9 cellular contexts compared by ENCODE assay signal in genomic region chr6:166490671-166491500, GRCh38.
DNase-seq lines count a peak whose midpoint lies in the region; ATAC-seq and TF ChIP-seq lines count a peak whose summit lies in the region.
"Had no signal": no experiment of that assay in that cellular context is flagged by ENCODE, and none has a peak within 500 bp of the region (broad histone marks: within the 10 kb centered on the region; RNA-seq: fewer than 3 reads in every experiment).

No MANE protein-coding gene starts in this region.

- no peaks in the 10 kb centered on the region for H3K9me3 ChIP-seq in adipocyte (ENCODE audit: control insufficient read depth, low read length)
- no peaks in the 10 kb centered on the region for H3K9me3 ChIP-seq in MM.1S (replicated peaks; ENCODE audit: insufficient read depth, low read length)
- H3K9me3 ChIP-seq in Caco-2: no peaks in the 10 kb centered on the region

- peaks cover 6% of the 10 kb centered on the region for H3K27me3 Mint-ChIP-seq in Caco-2 (ENCODE audit: insufficient read depth, unreplicated experiment)

- no peak overlapping the region for H2AFZ ChIP-seq in MM.1S (ENCODE audit: low read length)

- intact Hi-C loops in Caco-2 (cut with micrococcal nuclease; ENCODE audit: unreplicated experiment): no loop called here

- H3K4me1 Mint-ChIP-seq in Caco-2 (ENCODE audit: low read depth, unreplicated experiment): no peaks in the 10 kb centered on the region

- H3K27ac Mint-ChIP-seq in Caco-2 (ENCODE audit: unreplicated experiment): no peak overlapping the region
- H3K27ac Mint-ChIP-seq: T-helper 2 cell treated with Interferon-gamma antibody and Interleukin-4, amounts not matched to agents 5 μg/mL and 100 μg/mL, for 36 hours had no signal

- no peaks in the 10 kb centered on the region for H4K20me1 ChIP-seq in MM.1S (ENCODE audit: insufficient read depth, low read length)

- no peaks in the 10 kb centered on the region for H3K9me3 Mint-ChIP-seq in Caco-2 (ENCODE audit: unreplicated experiment)

- BruUV-seq in Caco-2 (replicated peaks; lab: Mats Ljungman, UMichigan): no TSS peak

- peaks cover 15% of the 10 kb centered on the region; the same call in 1 of the 2 replicates for H3F3A ChIP-seq in MM.1S (ENCODE audit: insufficient read depth, low read length)

- H3K36me3 Mint-ChIP-seq in Caco-2 (ENCODE audit: insufficient read depth, unreplicated experiment): no peaks in the 10 kb centered on the region

- POLR2A ChIA-PET in Caco-2 (lab: Charles Lee): no interaction called here

- H3K4me3 Mint-ChIP-seq in Caco-2 (ENCODE audit: unreplicated experiment): no peak overlapping the region
- H3K4me3 Mint-ChIP-seq: T-helper 2 cell treated with Interferon-gamma antibody and Interleukin-4, amounts not matched to agents 5 μg/mL and 100 μg/mL, for 36 hours had no signal

- no peaks in the 10 kb centered on the region for H3K79me2 ChIP-seq in MM.1S (ENCODE audit: low read length)

- ATAC-seq in HG03196 (IDR thresholded peaks at IDR 0.05; ENCODE audit: unreplicated experiment) (no peak), GM21619 (IDR thresholded peaks at IDR 0.05; ENCODE audit: unreplicated experiment) (no peak)

- TF ChIP-seq CTCF in MM.1S (IDR thresholded peaks at IDR 0.05; ENCODE audit: low read length): no peak
- TF ChIP-seq CTCF in Caco-2 (IDR thresholded peaks at IDR 0.05; ENCODE audit: insufficient read depth in 1 of 2, low read depth in 1 of 2, low read length in 1 of 2, severe bottlenecking in 1 of 2, unreplicated experiment in 1 of 2): no peak

- peaks cover 77% of the 10 kb centered on the region for H3K36me3 ChIP-seq in adipocyte (ENCODE audit: control insufficient read depth, insufficient read depth, low read length, severe bottlenecking)
- H3K36me3 ChIP-seq in MM.1S (replicated peaks; ENCODE audit: insufficient read depth, low read length): no peaks in the 10 kb centered on the region
- H3K36me3 ChIP-seq in Caco-2 (ENCODE audit: control insufficient read depth, insufficient read depth, low read length): no peaks in the 10 kb centered on the region

- no peaks in the 10 kb centered on the region for H3K27me3 ChIP-seq in adipocyte (replicated peaks; ENCODE audit: control insufficient read depth, insufficient read depth, low read length)
- no peaks in the 10 kb centered on the region for H3K27me3 ChIP-seq in MM.1S (replicated peaks; ENCODE audit: insufficient read depth, low read length)
- no peaks in the 10 kb centered on the region; the same call in 1 of the 2 replicates for H3K27me3 ChIP-seq in Caco-2 (replicated peaks; ENCODE audit: control insufficient read depth, insufficient read depth, low read length)

- H3K9ac ChIP-seq in adipocyte (ENCODE audit: low read length) (no peak overlapping the region), MM.1S (ENCODE audit: low read length) (no peak overlapping the region)

- no peak overlapping the region for H3K27ac ChIP-seq in MM.1S (ENCODE audit: low read length)

- CTCF ChIA-PET in Caco-2 (lab: Charles Lee): no interaction called here

- H3K4me2 ChIP-seq in MM.1S (ENCODE audit: low read depth, low read length): no peak overlapping the region

- H3K4me1 ChIP-seq in adipocyte (ENCODE audit: control insufficient read depth, insufficient read depth, low read length) (no peaks in the 10 kb centered on the region), MM.1S (ENCODE audit: low read length) (peaks cover 12% of the 10 kb centered on the region; the same call in 1 of the 2 replicates), Caco-2 (no peaks in the 10 kb centered on the region)

- H3K9me2 ChIP-seq in MM.1S (replicated peaks; ENCODE audit: insufficient read depth, low read length): no peaks in the 10 kb centered on the region

- DNase-seq in Caki2 (ENCODE audit: low read depth) (peak; percentile 80), NCI-H2029 (lab: John Stamatoyannopoulos, UW) (peak; percentile 80), adipocyte (ENCODE audit: low read depth) (peak; percentile 19), kidney glomerular epithelial cell (lab: John Stamatoyannopoulos, UW) (peak; percentile 90), MM.1S (no peak), Caco-2 (no peak)

- no peak overlapping the region for H3K4me3 ChIP-seq in adipocyte (ENCODE audit: low read length)
- no peak overlapping the region for H3K4me3 ChIP-seq in MM.1S (ENCODE audit: low read length)
- H3K4me3 ChIP-seq in Caco-2 (ENCODE audit: low read depth, low read length): no peak overlapping the region

- in situ Hi-C loops in Caki2 (cut with HindIII; ENCODE audit: low pct_unique_long_range_greater_than_20kb, low sequenced_read_pairs): no loop called here

Comparison
In these comparisons a context has a peak if more than half of its experiments do, and no peak if none do; other contexts are left out.
1. DNase-seq: peak in Caki2 (single experiment), NCI-H2029 (single experiment), adipocyte (single experiment) and kidney glomerular epithelial cell (single experiment); none in MM.1S (single experiment) and Caco-2 (0 of 2).